ENCODE assay signal across 26 cellular contexts in genomic region chr11:34757026-34757451, GRCh38.
DNase-seq lines count a peak whose midpoint lies in the region; ATAC-seq, FAIRE-seq and TF ChIP-seq lines count a peak whose summit lies in the region.
"Had no signal": no experiment of that assay in that cellular context is flagged by ENCODE, and none has a peak within 500 bp of the region (broad histone marks: within the 10 kb centered on the region; RNA-seq: fewer than 3 reads in every experiment).

No MANE protein-coding gene starts in this region.

- intact Hi-C loops in PC-3 (cut with micrococcal nuclease) = loop anchor here (1.0 to 5.0 kb wide), 8 partner anchors 26 to 170 kb away; partner anchors contain the start of genes APIP and PDHX
- intact Hi-C loops in left colon (cut with DNase I, micrococcal nuclease) = no loop called here

- H3K27me3 ChIP-seq in PC-3 (ENCODE audit: low read length) = no peaks in the 10 kb centered on the region
- no peaks in the 10 kb centered on the region for H3K27me3 ChIP-seq in endodermal cell (ENCODE audit: control insufficient read depth, insufficient read depth, low read length, poor library complexity, severe bottlenecking)
- H3K27me3 ChIP-seq: ascending aorta had no signal

- peaks cover 5% of the 10 kb centered on the region for H3F3A ChIP-seq in PC-3 (ENCODE audit: low read length, unreplicated experiment)

- no TSS peak for BruUV-seq in PC-3 (replicated peaks; lab: Mats Ljungman, UMichigan)

- peak overlapping the region; percentile 69 for H3K9ac ChIP-seq in PC-3 (ENCODE audit: low read length)
- no peak overlapping the region for H3K9ac ChIP-seq in endodermal cell (ENCODE audit: extremely low read depth, low read length, poor library complexity, severe bottlenecking)

- peaks cover 36% of the 10 kb centered on the region for H3K36me3 Mint-ChIP-seq in endodermal cell (ENCODE audit: low read depth)
- H3K36me3 Mint-ChIP-seq: activated CD4-positive, alpha-beta memory T cell treated with anti-CD3 and anti-CD28 coated beads for 36 hours; activated naive CD4-positive, alpha-beta T cell treated with anti-CD3 and anti-CD28 coated beads, Interleukin-2, amount 50 U/mL, for 72 hours; memory B cell; stimulated activated effector memory CD8-positive, alpha-beta T cell treated with anti-CD3 and anti-CD28 coated beads, Interleukin-12 subunit alpha, Interleukin-12 subunit beta, amount 100 ng/mL, for 72 hours had no signal

- 6% methylated on average over 1 of the region's 1 CpG for WGBS in A549 (ENCODE audit: missing lambda C conversion rate)
- no CpG with 5 or more reads among the region's 1 CpG for WGBS in endodermal cell (ENCODE audit: insufficient coverage in 1 of 2, insufficient read length in 1 of 2), 2 experiments

- CTCF ChIA-PET in A549 (lab: Yijun Ruan, JAX) (no interaction called here), PC-3 (lab: Charles Lee) (interaction anchor here (0.5 to 1.5 kb wide), 6 partner anchors 17 to 769 kb away, joined by 3 to 9 read pairs (median 6); no protein-coding TSS in a partner anchor)

- no peaks in the 10 kb centered on the region for H3K27me3 Mint-ChIP-seq in endodermal cell (ENCODE audit: insufficient read depth)

- H3K4me3 ChIP-seq in A549 = no peak overlapping the region
- H3K4me3 ChIP-seq in PC-3 (ENCODE audit: low read length) = no peak overlapping the region
- no peak overlapping the region for H3K4me3 ChIP-seq in epithelial cell of esophagus (ENCODE audit: low read length)
- H3K4me3 ChIP-seq in endodermal cell (ENCODE audit: low read length) = no peak overlapping the region
- H3K4me3 ChIP-seq: ascending aorta, smooth muscle cell had no signal

- FAIRE-seq in A549 (lab: Jason Lieb, UNC) = no peak
- FAIRE-seq: GM12891 had no signal

- H3K4me1 ChIP-seq in A549 = peaks cover 16% of the 10 kb centered on the region
- peaks cover 28% of the 10 kb centered on the region for H3K4me1 ChIP-seq in PC-3 (ENCODE audit: insufficient read depth, low read length)
- H3K4me1 ChIP-seq in endodermal cell (ENCODE audit: control insufficient read depth, insufficient read depth, low read length) = no peaks in the 10 kb centered on the region
- H3K4me1 ChIP-seq: ascending aorta had no signal

- no peaks in the 10 kb centered on the region for H3K79me2 ChIP-seq in PC-3 (ENCODE audit: low read length)

- no peaks in the 10 kb centered on the region for H3K36me3 ChIP-seq in PC-3 (ENCODE audit: low read depth, low read length)
- H3K36me3 ChIP-seq in endodermal cell (ENCODE audit: control insufficient read depth, insufficient read depth, low read length) = peaks cover 15% of the 10 kb centered on the region
- H3K36me3 ChIP-seq: ascending aorta had no signal

- no peaks in the 10 kb centered on the region for H4K20me1 ChIP-seq in PC-3 (ENCODE audit: low read length)

- no peak overlapping the region for H3K4me3 Mint-ChIP-seq in endodermal cell
- H3K4me3 Mint-ChIP-seq: activated CD4-positive, alpha-beta memory T cell treated with anti-CD3 and anti-CD28 coated beads for 36 hours; activated T-helper 17 cell treated with anti-CD3 and anti-CD28 coated beads, Interleukin-2, amount 50 U/mL, for 72 hours; memory B cell; stimulated activated effector memory CD8-positive, alpha-beta T cell treated with anti-CD3 and anti-CD28 coated beads, Interleukin-12 subunit alpha, Interleukin-12 subunit beta, amount 100 ng/mL, for 72 hours had no signal

- ATAC-seq in A549 (peak in 1 of 2 experiments; percentile 66; a peak in 3 of 6 replicates), PC-3 (peak; percentile 94), left colon (peak; percentile 96), HG03521 (IDR thresholded peaks at IDR 0.05; ENCODE audit: unreplicated experiment) (no peak), GM21723 (IDR thresholded peaks at IDR 0.05; ENCODE audit: unreplicated experiment) (no peak)
- ATAC-seq: activated naive CD4-positive, alpha-beta T cell treated with anti-CD3 and anti-CD28 coated beads, Interleukin-2, amount 50 U/mL, for 72 hours; activated T-helper 17 cell treated with anti-CD3 and anti-CD28 coated beads, Interleukin-2, amount 50 U/mL, for 72 hours; left cardiac atrium; stimulated activated effector memory CD8-positive, alpha-beta T cell treated with anti-CD3 and anti-CD28 coated beads, Interleukin-12 subunit alpha, Interleukin-12 subunit beta, amount 100 ng/mL, for 72 hours had no signal

- TF ChIP-seq EP300 in A549 (IDR thresholded peaks at IDR 0.05) = no peak

- no peak for TF ChIP-seq POLR2A in A549 (IDR thresholded peaks at IDR 0.05; ENCODE audit: low read length)

- H3K27ac Mint-ChIP-seq in endodermal cell = no peak overlapping the region
- H3K27ac Mint-ChIP-seq: activated CD4-positive, alpha-beta memory T cell treated with anti-CD3 and anti-CD28 coated beads for 36 hours; activated naive CD4-positive, alpha-beta T cell treated with anti-CD3 and anti-CD28 coated beads, Interleukin-2, amount 50 U/mL, for 72 hours; activated T-helper 17 cell treated with anti-CD3 and anti-CD28 coated beads, Interleukin-2, amount 50 U/mL, for 72 hours; memory B cell; stimulated activated effector memory CD8-positive, alpha-beta T cell treated with anti-CD3 and anti-CD28 coated beads, Interleukin-12 subunit alpha, Interleukin-12 subunit beta, amount 100 ng/mL, for 72 hours had no signal

- TF ChIP-seq RAD21 in A549 (conservative IDR thresholded peaks at IDR 0.05 in 1 of 2, IDR thresholded peaks at IDR 0.05 in 1 of 2) = no peak

- DNase-seq in A549 (ENCODE audit: low read depth in 1 of 2, low spot score in 1 of 2) = peak in 1 of 2 experiments; percentile 32
- DNase-seq in PC-3 = peak; percentile 98
- DNase-seq in epithelial cell of esophagus (ENCODE audit: low read depth) = peak; percentile 89
- peak in 1 of 2 donors; percentile 49 for DNase-seq in left colon
- DNase-seq in endodermal cell = no peak
- no peak for DNase-seq in GM03348 (ENCODE audit: low spot score)
- DNase-seq: activated CD4-positive, alpha-beta memory T cell treated with anti-CD3 and anti-CD28 coated beads for 36 hours; activated CD8-positive, alpha-beta memory T cell treated with anti-CD3 and anti-CD28 coated beads, Interleukin-2, amount 50 U/mL, for 48 hours; DND-41; head of caudate nucleus; left cardiac atrium; NCI-H1105; NCI-H2029; NCI-H345; NCI-H748 treated with DMSO at 0.1 percent for 48 hours; stimulated activated CD4-positive, alpha-beta T cell treated with anti-CD3 and anti-CD28 coated beads, Interleukin-2, amount 100 ng/mL, for 24 hours; substantia nigra had no signal

- POLR2A ChIA-PET in A549 (lab: Yijun Ruan, JAX) (no interaction called here), PC-3 (lab: Charles Lee; ENCODE audit: unreplicated experiment) (interaction anchor here (0.5 to 1.0 kb wide), 3 partner anchors 97 to 583 kb away, joined by 3 to 5 read pairs (median 3); no protein-coding TSS in a partner anchor)

- no peaks in the 10 kb centered on the region for H3K9me2 ChIP-seq in PC-3 (replicated peaks; ENCODE audit: low read length)

- no peaks in the 10 kb centered on the region for H3K4me1 Mint-ChIP-seq in endodermal cell
- H3K4me1 Mint-ChIP-seq: activated T-helper 17 cell treated with anti-CD3 and anti-CD28 coated beads, Interleukin-2, amount 50 U/mL, for 72 hours; memory B cell; stimulated activated effector memory CD8-positive, alpha-beta T cell treated with anti-CD3 and anti-CD28 coated beads, Interleukin-12 subunit alpha, Interleukin-12 subunit beta, amount 100 ng/mL, for 72 hours had no signal

- H3K9me3 ChIP-seq in A549 = peaks cover 7% of the 10 kb centered on the region; the same call in 1 of the 3 replicates
- H3K9me3 ChIP-seq in PC-3 (ENCODE audit: low read length) = no peaks in the 10 kb centered on the region
- peaks cover 6% of the 10 kb centered on the region for H3K9me3 ChIP-seq in endodermal cell (ENCODE audit: control insufficient read depth, low read length)
- H3K9me3 ChIP-seq: ascending aorta had no signal

- H3K4me2 ChIP-seq in A549 (peak overlapping the region; percentile 48), PC-3 (ENCODE audit: low read length) (peak overlapping the region; percentile 70)
- H3K4me2 ChIP-seq: smooth muscle cell had no signal

- peaks cover 7% of the 10 kb centered on the region for H3K9me3 Mint-ChIP-seq in endodermal cell
- H3K9me3 Mint-ChIP-seq: activated CD4-positive, alpha-beta memory T cell treated with anti-CD3 and anti-CD28 coated beads for 36 hours; activated naive CD4-positive, alpha-beta T cell treated with anti-CD3 and anti-CD28 coated beads, Interleukin-2, amount 50 U/mL, for 72 hours; activated T-helper 17 cell treated with anti-CD3 and anti-CD28 coated beads, Interleukin-2, amount 50 U/mL, for 72 hours; memory B cell; stimulated activated effector memory CD8-positive, alpha-beta T cell treated with anti-CD3 and anti-CD28 coated beads, Interleukin-12 subunit alpha, Interleukin-12 subunit beta, amount 100 ng/mL, for 72 hours had no signal

- TF ChIP-seq CTCF in A549 (IDR thresholded peaks at IDR 0.05) (no peak), PC-3 (conservative IDR thresholded peaks at IDR 0.05; ENCODE audit: low read depth, low read length) (no peak), epithelial cell of esophagus (IDR thresholded peaks at IDR 0.05; ENCODE audit: insufficient read depth, low read depth, low read length, missing control alignments) (no peak), endodermal cell (conservative IDR thresholded peaks at IDR 0.05) (no peak)

- no peak overlapping the region for H2AFZ ChIP-seq in PC-3 (ENCODE audit: low read length)

- H3K27ac ChIP-seq in A549 (peak overlapping the region; percentile 50 to 64; a peak in 5 of 6 replicates), PC-3 (ENCODE audit: low read length) (peak overlapping the region; percentile 98), endodermal cell (ENCODE audit: low read depth, low read length) (no peak overlapping the region)
- H3K27ac ChIP-seq: ascending aorta had no signal

TF ChIP-seq in A549, 52 proteins besides CTCF, POLR2A, EP300 and RAD21:
- TF ChIP-seq POLR2AphosphoS2 (conservative IDR thresholded peaks at IDR 0.05; ENCODE audit: low read length) = no peak
- 0 out of 2 replicates have a peak, but pooled peaks have one; percentile 11 for TF ChIP-seq FOSL2 (IDR thresholded peaks at IDR 0.05)
- no peak for TF ChIP-seq FOSL2 (CRISPR knock-in tag; IDR thresholded peaks at IDR 0.05)
- no peak for TF ChIP-seq CHD2 (IDR thresholded peaks at IDR 0.05; ENCODE audit: low read length, partially characterized antibody)
- TF ChIP-seq JUN (IDR thresholded peaks at IDR 0.05) = no peak
- TF ChIP-seq CEBPB (IDR thresholded peaks at IDR 0.05) = 0 out of 4 replicates have a peak, but pooled peaks of 1 of the 2 experiments have one; percentile 24
- TF ChIP-seq GATA3 (IDR thresholded peaks at IDR 0.05; ENCODE audit: borderline replicate concordance) = no peak
TF ChIP-seq in A549: peak in this region for 2.

Comparison
In these comparisons a context has a peak if more than half of its experiments do, and no peak if none do; other contexts are left out.
1. ATAC-seq: peak in PC-3 (single experiment) and left colon (single experiment); none in HG03521 (single experiment) and GM21723 (single experiment).
2. DNase-seq: peak in PC-3 (single experiment) and epithelial cell of esophagus (single experiment); none in endodermal cell (single experiment) and GM03348 (single experiment).